9 cellular contexts compared by ENCODE assay signal in genomic region chr14:68806526-68807147, GRCh38. TPM values are rescaled to one million over a fixed set of nuclear protein-coding genes. Genes with fewer than 3 reads are reported as not detected.
DNase-seq lines count a peak whose midpoint lies in the region; ATAC-seq, FAIRE-seq and TF ChIP-seq lines count a peak whose summit lies in the region.
"Had no signal": no experiment of that assay in that cellular context is flagged by ENCODE, and none has a peak within 500 bp of the region (broad histone marks: within the 10 kb centered on the region; RNA-seq: fewer than 3 reads in every experiment).

No MANE protein-coding gene starts in this region.

- peaks cover 20% of the 10 kb centered on the region for H3K4me1 ChIP-seq in skeletal muscle satellite cell (ENCODE audit: control insufficient read depth, insufficient read depth, low read length)

- no peak overlapping the region for H3K4me3 ChIP-seq in skeletal muscle satellite cell (ENCODE audit: low read length)

- peak; percentile 48 for FAIRE-seq in GM18507 (lab: Jason Lieb, UNC)

- ATAC-seq in SK-N-SH treated with all-trans-retinoic acid at 6 μM for 48 hours (peak; percentile 77), left cardiac atrium (peak; percentile 75 to 91), HG03378 (IDR thresholded peaks at IDR 0.05; ENCODE audit: unreplicated experiment) (no peak)

- no peaks in the 10 kb centered on the region for H3K27me3 ChIP-seq in skeletal muscle satellite cell (ENCODE audit: control insufficient read depth, insufficient read depth, low read length)

- H3K36me3 ChIP-seq in skeletal muscle satellite cell (ENCODE audit: insufficient read depth, low read length) = no peaks in the 10 kb centered on the region

- intact Hi-C loops in left cardiac atrium (cut with DNase I) = no loop called here

- peak overlapping the region; percentile 30 for H3K9ac ChIP-seq in skeletal muscle satellite cell (ENCODE audit: low read depth, low read length)

- H3K4me2 ChIP-seq in skeletal muscle satellite cell (ENCODE audit: low read length) = peak overlapping the region; percentile 41

- DNase-seq in GM18507 (ENCODE audit: extremely low spot score, insufficient read length, low read depth) = no peak
- no peak for DNase-seq in left cardiac atrium
- no peak for DNase-seq in GOT3 (lab: John Stamatoyannopoulos, UW)
- no peak for DNase-seq in activated gamma-delta T cell treated with Interleukin-2 at 50 U/mL for 16 hours
- no peak for DNase-seq in RPMI8226
- DNase-seq: effector CD8-positive, alpha-beta T cell had no signal

- no peaks in the 10 kb centered on the region for H3K9me3 ChIP-seq in skeletal muscle satellite cell (replicated peaks; ENCODE audit: low read length)

TF ChIP-seq in SK-N-SH treated with all-trans-retinoic acid at 6 μM for 48 hours, 23 proteins besides CTCF, POLR2A, EP300 and RAD21:
- TF ChIP-seq BACH2 (CRISPR knock-in tag; IDR thresholded peaks at IDR 0.05; ENCODE audit: borderline replicate concordance) (no peak), OSR1 (CRISPR knock-in tag; IDR thresholded peaks at IDR 0.05) (no peak), PPARA (CRISPR knock-in tag; IDR thresholded peaks at IDR 0.05; ENCODE audit: borderline replicate concordance) (no peak), TCF4 (CRISPR knock-in tag; IDR thresholded peaks at IDR 0.05; ENCODE audit: borderline replicate concordance) (no peak), TOX (CRISPR knock-in tag; IDR thresholded peaks at IDR 0.05; ENCODE audit: borderline replicate concordance) (no peak), POU6F1 (CRISPR knock-in tag; IDR thresholded peaks at IDR 0.05; ENCODE audit: borderline replicate concordance, low read depth) (no peak), ZNF565 (CRISPR knock-in tag; conservative IDR thresholded peaks at IDR 0.05; ENCODE audit: low read depth) (no peak)
- TF ChIP-seq, protein P1, sequence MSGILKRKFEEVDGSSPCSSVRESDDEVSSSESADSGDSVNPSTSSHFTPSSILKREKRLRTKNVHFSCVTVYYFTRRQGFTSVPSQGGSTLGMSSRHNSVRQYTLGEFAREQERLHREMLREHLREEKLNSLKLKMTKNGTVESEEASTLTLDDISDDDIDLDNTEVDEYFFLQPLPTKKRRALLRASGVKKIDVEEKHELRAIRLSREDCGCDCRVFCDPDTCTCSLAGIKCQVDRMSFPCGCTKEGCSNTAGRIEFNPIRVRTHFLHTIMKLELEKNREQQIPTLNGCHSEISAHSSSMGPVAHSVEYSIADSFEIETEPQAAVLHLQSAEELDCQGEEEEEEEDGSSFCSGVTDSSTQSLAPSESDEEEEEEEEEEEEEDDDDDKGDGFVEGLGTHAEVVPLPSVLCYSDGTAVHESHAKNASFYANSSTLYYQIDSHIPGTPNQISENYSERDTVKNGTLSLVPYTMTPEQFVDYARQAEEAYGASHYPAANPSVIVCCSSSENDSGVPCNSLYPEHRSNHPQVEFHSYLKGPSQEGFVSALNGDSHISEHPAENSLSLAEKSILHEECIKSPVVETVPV (CRISPR knock-in tag; IDR thresholded peaks at IDR 0.05) = no peak

RNA-seq across cellular contexts. Expression of gene ZFP36L1, which starts 13.8 kb away (rescaled TPM):
- 100 to 1,000 TPM in 1 of 2 donors, 10 to 100 TPM in 1; 89.6 to 105 TPM for total RNA-seq in left cardiac atrium
- 97.0 and 105 TPM in 2 replicates for total RNA-seq in skeletal muscle satellite cell (2012; rRNA removed)
